In the genomic region with DNA sequence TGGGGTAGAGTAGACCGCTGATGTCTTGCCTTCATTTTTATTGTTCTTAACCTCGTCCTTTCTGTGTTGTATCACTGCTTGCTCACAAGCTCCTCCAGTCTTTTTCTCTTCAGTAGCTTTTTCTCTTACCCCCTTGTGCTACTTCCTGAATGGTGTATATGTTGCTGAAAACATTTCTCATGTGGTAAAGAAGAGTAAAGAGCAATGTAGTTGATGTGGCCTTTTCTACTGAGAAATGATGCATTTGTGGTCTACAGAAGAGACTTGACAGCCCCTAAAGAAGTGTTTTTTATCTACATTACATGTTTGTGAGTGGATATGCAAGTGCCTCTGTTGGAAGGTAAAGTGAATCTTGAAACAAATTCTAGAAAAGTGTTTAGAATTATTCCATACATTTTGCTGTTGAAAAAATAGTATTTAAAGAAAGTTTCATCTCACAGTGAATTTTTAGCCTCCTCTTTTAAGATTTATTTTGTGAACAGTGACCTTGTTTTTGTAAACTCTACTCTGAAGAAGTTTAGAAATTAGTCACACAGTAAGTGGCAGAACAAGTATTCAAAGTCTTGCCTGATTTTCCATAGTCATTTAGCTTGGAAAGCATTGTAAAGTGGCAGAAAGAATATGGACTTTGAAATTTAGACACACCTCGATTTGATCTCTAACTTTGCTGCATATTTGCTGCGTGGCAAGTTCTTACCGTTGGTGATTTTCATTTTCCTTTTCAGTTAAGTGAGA, we compare ENCODE assay signal across 8 cellular contexts. TPM values are rescaled to one million over a fixed set of nuclear protein-coding genes. Genes with fewer than 3 reads are reported as not detected.
DNase-seq lines count a peak whose midpoint lies in the region; ATAC-seq, FAIRE-seq and TF ChIP-seq lines count a peak whose summit lies in the region.

No MANE protein-coding gene starts in this region.

- DNase-seq in activated naive CD4-positive, alpha-beta T cell treated with anti-CD3 and anti-CD28 coated beads, Interleukin-2, amount 10 ng/mL, durations not matched to agents 7 days and 5 days = no peak
- no peak for DNase-seq in activated naive CD4-positive, alpha-beta T cell treated with anti-CD3 and anti-CD28 coated beads, Interleukin-2, amount 50 U/mL, for 16 hours
- DNase-seq in endothelial cell of umbilical vein (ENCODE audit: low read depth, low spot score) (no peak), upper lobe of left lung (no peak), amygdala (lab: John Stamatoyannopoulos, UW) (no peak), NCI-H226 (no peak)

- 50 to 54% methylated on average over 5 of the region's 5 CpGs for WGBS in upper lobe of left lung, 2 donors

- peak overlapping the region; percentile 75 for H3K4me3 Mint-ChIP-seq in activated naive CD4-positive, alpha-beta T cell treated with anti-CD3 and anti-CD28 coated beads, Interleukin-2, amount 10 ng/mL, durations not matched to agents 7 days and 5 days

- H3K36me3 ChIP-seq in KMS-11 (ENCODE audit: insufficient read depth) (no peaks in the 10 kb centered on the region), endothelial cell of umbilical vein (ENCODE audit: control insufficient read depth in 2 of 2, extremely low read depth in 1 of 2, insufficient read depth in 2 of 2, low read length in 2 of 2) (no peaks in the 10 kb centered on the region), upper lobe of left lung (no peaks in the 10 kb centered on the region)

- TF ChIP-seq POLR2A in endothelial cell of umbilical vein (IDR thresholded peaks at IDR 0.05; ENCODE audit: low read depth, low read length) = no peak
- TF ChIP-seq POLR2A in upper lobe of left lung (IDR thresholded peaks at IDR 0.05) = peak in 1 of 4 donors; percentile 24

- POLR2A ChIA-PET in endothelial cell of umbilical vein (lab: Charles Lee) = no interaction called here

- H3K9me3 Mint-ChIP-seq in activated naive CD4-positive, alpha-beta T cell treated with anti-CD3 and anti-CD28 coated beads, Interleukin-2, amount 10 ng/mL, durations not matched to agents 7 days and 5 days = no peaks in the 10 kb centered on the region

- H3K4me1 Mint-ChIP-seq in activated naive CD4-positive, alpha-beta T cell treated with anti-CD3 and anti-CD28 coated beads, Interleukin-2, amount 10 ng/mL, durations not matched to agents 7 days and 5 days = peaks cover 93% of the 10 kb centered on the region

- no peak for TF ChIP-seq EP300 in upper lobe of left lung (IDR thresholded peaks at IDR 0.05)

- peaks cover 97% of the 10 kb centered on the region for H3K79me2 ChIP-seq in KMS-11 (ENCODE audit: insufficient read depth, low read depth)
- H3K79me2 ChIP-seq in endothelial cell of umbilical vein (ENCODE audit: control insufficient read depth, insufficient read depth, low read length) = peaks cover 68% of the 10 kb centered on the region

- no peaks in the 10 kb centered on the region for H3K27me3 Mint-ChIP-seq in activated naive CD4-positive, alpha-beta T cell treated with anti-CD3 and anti-CD28 coated beads, Interleukin-2, amount 10 ng/mL, durations not matched to agents 7 days and 5 days

- H3K27ac ChIP-seq in KMS-11 = peak overlapping the region; percentile 69
- H3K27ac ChIP-seq in endothelial cell of umbilical vein (ENCODE audit: insufficient read depth, low read depth, low read length) = no peak overlapping the region
- H3K27ac ChIP-seq in upper lobe of left lung = peak overlapping the region in 3 of 4 donors; percentile 7 to 67 (median 54)

- TF ChIP-seq CTCF in KMS-11 (conservative IDR thresholded peaks at IDR 0.05; ENCODE audit: low read depth, low read length) (no peak), endothelial cell of umbilical vein (IDR thresholded peaks at IDR 0.05; ENCODE audit: extremely low read depth in 1 of 2, insufficient read depth in 1 of 2, low read depth in 1 of 2, low read length in 2 of 2) (no peak), upper lobe of left lung (IDR thresholded peaks at IDR 0.05) (no peak)

- H3K4me1 ChIP-seq in KMS-11 (ENCODE audit: low read depth, poor library complexity, severe bottlenecking) (peaks cover 62% of the 10 kb centered on the region), endothelial cell of umbilical vein (ENCODE audit: control insufficient read depth, extremely low read depth, insufficient read depth, low read length) (no peaks in the 10 kb centered on the region), upper lobe of left lung (peaks cover 13 to 27% (median 17%) of the 10 kb centered on the region in 4 donors)

- no peak for ATAC-seq in upper lobe of left lung (ENCODE audit: low FRiP score in 2 of 2)
- no peak for ATAC-seq in SK-N-SH treated with all-trans-retinoic acid at 6 μM for 48 hours

- peak overlapping the region; percentile 98 for H3K27ac Mint-ChIP-seq in activated naive CD4-positive, alpha-beta T cell treated with anti-CD3 and anti-CD28 coated beads, Interleukin-2, amount 10 ng/mL, durations not matched to agents 7 days and 5 days

- H3K9me3 ChIP-seq in endothelial cell of umbilical vein (replicated peaks; ENCODE audit: control insufficient read depth, insufficient read depth, low read length) (no peaks in the 10 kb centered on the region), upper lobe of left lung (no peaks in the 10 kb centered on the region)

- H4K20me1 ChIP-seq in KMS-11 (ENCODE audit: insufficient read depth) = no peaks in the 10 kb centered on the region; the same call in 1 of the 2 replicates
- no peaks in the 10 kb centered on the region for H4K20me1 ChIP-seq in endothelial cell of umbilical vein (replicated peaks; ENCODE audit: control insufficient read depth, extremely low read depth, insufficient read depth, low read length)

- H3K36me3 Mint-ChIP-seq in activated naive CD4-positive, alpha-beta T cell treated with anti-CD3 and anti-CD28 coated beads, Interleukin-2, amount 10 ng/mL, durations not matched to agents 7 days and 5 days = peaks cover 52% of the 10 kb centered on the region

- H3K4me3 ChIP-seq in KMS-11 (IDR thresholded peaks at IDR 0.05; ENCODE audit: insufficient read depth, low read depth, low read length) (no peak overlapping the region), endothelial cell of umbilical vein (replicated peaks in 1 of 3; ENCODE audit: insufficient read depth in 1 of 3, low read depth in 1 of 3, low read length in 3 of 3) (no peak overlapping the region), upper lobe of left lung (no peak overlapping the region)

- no TSS peak for BruUV-seq in endothelial cell of umbilical vein (replicated peaks; lab: Mats Ljungman, UMichigan)

- no peaks in the 10 kb centered on the region for H3K9me1 ChIP-seq in endothelial cell of umbilical vein (replicated peaks; ENCODE audit: control insufficient read depth, extremely low read depth, insufficient read depth, low read length)

- dilution Hi-C loops in endothelial cell of umbilical vein (cut with MboI; ENCODE audit: extremely low pct_ligation_motif_present, low sequenced_read_pairs) = no loop called here

- no peak overlapping the region for H2AFZ ChIP-seq in KMS-11 (ENCODE audit: low read depth)
- H2AFZ ChIP-seq in endothelial cell of umbilical vein (ENCODE audit: low read depth, low read length) = no peak overlapping the region

- FAIRE-seq in endothelial cell of umbilical vein (lab: Jason Lieb, UNC) = peak; percentile 40

- H3K9ac ChIP-seq in KMS-11 (peak overlapping the region; percentile 14; the same call in 1 of the 2 replicates), endothelial cell of umbilical vein (replicated peaks; ENCODE audit: extremely low read depth, insufficient read depth, low read length) (no peak overlapping the region)

- H3K27me3 ChIP-seq in KMS-11 (ENCODE audit: insufficient read depth, low read depth) (no peaks in the 10 kb centered on the region), endothelial cell of umbilical vein (ENCODE audit: control insufficient read depth in 2 of 2, insufficient read depth in 2 of 2, low read length in 2 of 2) (no peaks in the 10 kb centered on the region), upper lobe of left lung (no peaks in the 10 kb centered on the region)

- intact Hi-C loops in endothelial cell of umbilical vein (cut with micrococcal nuclease) = no loop called here

- CTCF ChIA-PET in activated naive CD4-positive, alpha-beta T cell treated with anti-CD3 and anti-CD28 coated beads, Interleukin-2, amount 10 ng/mL, durations not matched to agents 7 days and 5 days (lab: Charles Lee) = interaction anchor here (0.6 to 2.7 kb wide), 5 partner anchors 9 to 101 kb away, joined by 3 to 14 read pairs (median 4); a partner anchor contains a TSS
- CTCF ChIA-PET in endothelial cell of umbilical vein (lab: Charles Lee) = interaction anchor here (1.5 kb wide), 2 partner anchors 16 to 21 kb away, joined by 3 to 5 read pairs; no protein-coding TSS in a partner anchor

- peak overlapping the region; percentile 85 for H3K4me2 ChIP-seq in KMS-11
- no peak overlapping the region for H3K4me2 ChIP-seq in endothelial cell of umbilical vein (ENCODE audit: insufficient read depth, low read length)

TF ChIP-seq in endothelial cell of umbilical vein, 7 proteins besides CTCF, POLR2A, EP300 and RAD21 (continues in another document):
- no peak for TF ChIP-seq FOS (IDR thresholded peaks at IDR 0.05; ENCODE audit: borderline replicate concordance, insufficient read depth, low read length)
- no peak for TF ChIP-seq MYC (IDR thresholded peaks at IDR 0.05; ENCODE audit: low read depth, low read length)
- TF ChIP-seq JUN (IDR thresholded peaks at IDR 0.05; ENCODE audit: borderline replicate concordance, insufficient read depth, insufficient read length, low read depth) = no peak
- no peak for TF ChIP-seq GATA2 (IDR thresholded peaks at IDR 0.05; ENCODE audit: insufficient read depth, insufficient read length, low read depth, low read length)
- TF ChIP-seq EZH2 (IDR thresholded peaks at IDR 0.05; ENCODE audit: borderline replicate concordance, low read depth, low read length, severe bottlenecking) = no peak

TF ChIP-seq in SK-N-SH treated with all-trans-retinoic acid at 6 μM for 48 hours, 23 proteins besides CTCF, POLR2A, EP300 and RAD21 (continues in another document):
- TF ChIP-seq ZNF565 (CRISPR knock-in tag; conservative IDR thresholded peaks at IDR 0.05; ENCODE audit: low read depth) (no peak), PPARA (CRISPR knock-in tag; IDR thresholded peaks at IDR 0.05; ENCODE audit: borderline replicate concordance) (no peak), ZC3H10 (CRISPR knock-in tag; IDR thresholded peaks at IDR 0.05) (no peak)

RNA-seq across cellular contexts. Expression of a gene that starts 17.4 kb away (rescaled TPM):
- total RNA-seq in endothelial cell of umbilical vein = 21.2 and 21.9 TPM in 2 replicates
- polyA plus RNA-seq in endothelial cell of umbilical vein = 10.7 and 14.7 TPM in 2 replicates
- 11.7 and 12.6 TPM in 2 replicates for polyA plus RNA-seq in endothelial cell of umbilical vein (2011; cell fraction: cytosol; rRNA removed)
- polyA plus RNA-seq in endothelial cell of umbilical vein (2011; cell fraction: nucleus; rRNA removed) = 8.6 and 12.8 TPM in 2 replicates
- polyA plus RNA-seq in endothelial cell of umbilical vein (2012) = 14.7 and 19.0 TPM in 2 replicates
- 25.2 and 27.9 TPM in 2 replicates for polyA minus RNA-seq in endothelial cell of umbilical vein
- 9.8 TPM for polyA minus RNA-seq in endothelial cell of umbilical vein (2011; cell fraction: cytosol; rRNA and poly(A)+ RNA removed)
- 19.6 and 27.8 TPM in 2 replicates for polyA minus RNA-seq in endothelial cell of umbilical vein (2011; cell fraction: nucleus; rRNA and poly(A)+ RNA removed)
- total RNA-seq in upper lobe of left lung = 10 to 100 TPM; 13.6 to 92.1 (median 36.5) TPM
